In genomic region chr17:82912571-82913089, GRCh38 we compare ENCODE assay signal across 32 cellular contexts.
DNase-seq lines count a peak whose midpoint lies in the region; ATAC-seq, FAIRE-seq and TF ChIP-seq lines count a peak whose summit lies in the region.
"Had no signal": no experiment of that assay in that cellular context is flagged by ENCODE, and none has a peak within 500 bp of the region (broad histone marks: within the 10 kb centered on the region; RNA-seq: fewer than 3 reads in every experiment).

No MANE protein-coding gene starts in this region.

- H3K9ac ChIP-seq in BLaER1 (peak overlapping the region; percentile 25; the same call in 1 of the 2 replicates), kidney (ENCODE audit: low read length in 2 of 2) (no peak overlapping the region)
- H3K9ac ChIP-seq: parathyroid adenoma had no signal

- POLR2A ChIA-PET in RWPE1 (lab: Yijun Ruan, JAX; ENCODE audit: low non-redundant PET) = no interaction called here

- DNase-seq in RWPE1 (ENCODE audit: low spot score) = no peak
- peak; percentile 64 for DNase-seq in kidney
- DNase-seq in glutamatergic neuron = no peak
- DNase-seq in NCI-H524 (lab: John Stamatoyannopoulos, UW) = no peak
- DNase-seq in GM10266 (ENCODE audit: extremely low spot score) = no peak
- DNase-seq: activated CD4-positive, alpha-beta T cell treated with anti-CD3 and anti-CD28 coated beads for 48 hours; activated gamma-delta T cell; CD8-positive, alpha-beta memory T cell; HFFc6; Karpas-422; mesenchymal stem cell; NCI-H1436 treated with DMSO at 0.1 percent for 48 hours; NCI-H226; SJCRH30; spleen; stimulated activated CD4-positive, alpha-beta T cell treated with anti-CD3 and anti-CD28 coated beads, Interleukin-2, amount 100 ng/mL, for 48 hours; stomach; T-helper 9 cell; thyroid gland; WERI-Rb-1 had no signal

- H3K27me3 Mint-ChIP-seq in glutamatergic neuron (ENCODE audit: unreplicated experiment) = peaks cover 7% of the 10 kb centered on the region
- H3K27me3 Mint-ChIP-seq: CD8-positive, alpha-beta memory T cell had no signal

- no peak overlapping the region for H3K4me3 Mint-ChIP-seq in glutamatergic neuron (ENCODE audit: unreplicated experiment)
- H3K4me3 Mint-ChIP-seq: CD8-positive, alpha-beta memory T cell; HFFc6; neural crest cell had no signal

- peaks cover 4% of the 10 kb centered on the region for H3K36me3 Mint-ChIP-seq in glutamatergic neuron (ENCODE audit: unreplicated experiment)

- peaks cover 13% of the 10 kb centered on the region for H3K9me3 Mint-ChIP-seq in glutamatergic neuron (ENCODE audit: unreplicated experiment)
- H3K9me3 Mint-ChIP-seq: CD8-positive, alpha-beta memory T cell; HFFc6; neural crest cell had no signal

- intact Hi-C loops in kidney (cut with DNase I) = loop anchor here (10.0 kb wide), 1 partner anchor 108 kb away; no protein-coding TSS in a partner anchor

- no peak for ATAC-seq in HG03378 (IDR thresholded peaks at IDR 0.05; ENCODE audit: unreplicated experiment)
- ATAC-seq: A549, Panc1 had no signal

- CTCF ChIA-PET in RWPE1 (lab: Yijun Ruan, JAX) = interaction anchor here (0.6 to 2.3 kb wide), 2 partner anchors 125 to 266 kb away, joined by 4 to 8 read pairs; no protein-coding TSS in a partner anchor

- H3K27me3 ChIP-seq in BLaER1 = no peaks in the 10 kb centered on the region
- H3K27me3 ChIP-seq: SJCRH30, spleen, stomach, thyroid gland, vagina had no signal

- H3K27ac Mint-ChIP-seq in glutamatergic neuron (ENCODE audit: unreplicated experiment) = no peak overlapping the region
- H3K27ac Mint-ChIP-seq: HFFc6 had no signal

- peaks cover 34% of the 10 kb centered on the region for H3K4me1 Mint-ChIP-seq in glutamatergic neuron (ENCODE audit: low read depth, unreplicated experiment)

- TF ChIP-seq CTCF in RWPE1 (conservative IDR thresholded peaks at IDR 0.05; ENCODE audit: low read depth) (no peak), kidney (IDR thresholded peaks at IDR 0.05; ENCODE audit: borderline replicate concordance, extremely low read depth, insufficient read depth) (no peak), glutamatergic neuron (IDR thresholded peaks at IDR 0.05; ENCODE audit: partially characterized antibody, unreplicated experiment) (no peak), GM10266 (IDR thresholded peaks at IDR 0.05; ENCODE audit: control insufficient read depth, insufficient read depth, low read depth, missing control alignments) (no peak)

- no peak for FAIRE-seq in kidney (lab: Jason Lieb, UNC)
- FAIRE-seq: A549, astrocyte, endothelial cell of umbilical vein, GM18507, H1 had no signal

- H3K27ac ChIP-seq in BLaER1 = peak overlapping the region; percentile 58
- H3K27ac ChIP-seq in RWPE1 = peak overlapping the region; percentile 20; the same call in 1 of the 2 replicates
- H3K27ac ChIP-seq in cingulate gyrus (ENCODE audit: low read depth, low read length) = peak overlapping the region; percentile 32
- no peak overlapping the region for H3K27ac ChIP-seq in kidney (ENCODE audit: low read depth in 2 of 2, low read length in 2 of 2)
- H3K27ac ChIP-seq: A549, parathyroid adenoma, SJCRH30, stomach, thyroid gland, vagina, WERI-Rb-1 had no signal

- H3K4me3 ChIP-seq in BLaER1 (no peak overlapping the region), kidney (ENCODE audit: low read length in 2 of 2) (no peak overlapping the region)
- H3K4me3 ChIP-seq: A549, SJCRH30, spleen, stomach, thyroid gland, vagina had no signal

- H3K36me3 ChIP-seq in BLaER1 (peaks cover 19% of the 10 kb centered on the region), kidney (ENCODE audit: control insufficient read depth in 1 of 2, insufficient read depth in 2 of 2, low read length in 2 of 2) (no peaks in the 10 kb centered on the region)
- H3K36me3 ChIP-seq: thyroid gland had no signal

- H4K20me1 ChIP-seq in BLaER1 = peaks cover 86% of the 10 kb centered on the region

- H3K9me3 ChIP-seq in BLaER1 (no peaks in the 10 kb centered on the region), kidney (ENCODE audit: control insufficient read depth in 1 of 2, low read length in 2 of 2) (no peaks in the 10 kb centered on the region)
- H3K9me3 ChIP-seq: A549, SJCRH30, spleen, stomach, thyroid gland, vagina had no signal

- peak overlapping the region; percentile 99 for H3K4me2 ChIP-seq in BLaER1
- H3K4me2 ChIP-seq: A549 had no signal

- H3K4me1 ChIP-seq in BLaER1 = peaks cover 100% of the 10 kb centered on the region
- no peaks in the 10 kb centered on the region for H3K4me1 ChIP-seq in kidney (ENCODE audit: control insufficient read depth in 1 of 2, insufficient read depth in 1 of 2, low read depth in 1 of 2, low read length in 2 of 2)
- H3K4me1 ChIP-seq: A549, parathyroid adenoma, SJCRH30 had no signal

Comparison
In these comparisons a context has a peak if more than half of its experiments do, and no peak if none do; other contexts are left out.
1. H3K27ac ChIP-seq: peak in BLaER1 (single experiment), RWPE1 (single experiment) and cingulate gyrus (single experiment); none in kidney (0 of 2).